ENCODE assay signal across 1 cellular context in the genomic region with DNA sequence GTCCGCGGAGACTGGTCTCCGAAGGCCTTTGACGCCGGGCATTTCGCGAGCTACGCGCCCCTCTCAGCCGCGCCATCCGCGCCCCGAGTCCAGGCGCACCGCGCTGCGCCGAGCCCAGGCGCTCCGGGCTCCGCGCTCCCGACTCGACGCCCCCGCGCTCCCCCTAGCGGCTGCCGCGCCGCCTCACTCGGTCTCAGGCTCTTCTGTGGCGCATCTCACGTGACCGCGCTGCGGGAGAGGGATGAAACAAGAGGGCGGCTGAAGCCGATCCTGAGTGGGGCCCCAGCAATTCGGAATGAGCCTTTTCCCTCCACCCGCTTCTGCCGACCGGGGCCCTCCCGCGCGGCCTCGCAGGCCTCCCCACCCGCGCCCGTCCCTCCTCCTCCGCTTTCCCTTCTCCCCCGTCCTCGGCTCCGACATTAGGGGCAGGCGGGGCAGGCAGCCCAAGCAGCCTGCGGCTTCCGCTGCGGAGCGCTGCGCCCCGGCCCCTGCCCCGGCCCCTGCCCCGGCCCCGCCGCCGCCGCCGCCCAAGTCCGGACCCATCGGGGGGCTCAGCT.
TF ChIP-seq lines count a peak whose summit lies in the region.

No MANE protein-coding gene starts in this region.

TF ChIP-seq in K562, 482 proteins besides CTCF, POLR2A, EP300 and RAD21 (continued from another document and continues in another):
- TF ChIP-seq, protein P1, sequence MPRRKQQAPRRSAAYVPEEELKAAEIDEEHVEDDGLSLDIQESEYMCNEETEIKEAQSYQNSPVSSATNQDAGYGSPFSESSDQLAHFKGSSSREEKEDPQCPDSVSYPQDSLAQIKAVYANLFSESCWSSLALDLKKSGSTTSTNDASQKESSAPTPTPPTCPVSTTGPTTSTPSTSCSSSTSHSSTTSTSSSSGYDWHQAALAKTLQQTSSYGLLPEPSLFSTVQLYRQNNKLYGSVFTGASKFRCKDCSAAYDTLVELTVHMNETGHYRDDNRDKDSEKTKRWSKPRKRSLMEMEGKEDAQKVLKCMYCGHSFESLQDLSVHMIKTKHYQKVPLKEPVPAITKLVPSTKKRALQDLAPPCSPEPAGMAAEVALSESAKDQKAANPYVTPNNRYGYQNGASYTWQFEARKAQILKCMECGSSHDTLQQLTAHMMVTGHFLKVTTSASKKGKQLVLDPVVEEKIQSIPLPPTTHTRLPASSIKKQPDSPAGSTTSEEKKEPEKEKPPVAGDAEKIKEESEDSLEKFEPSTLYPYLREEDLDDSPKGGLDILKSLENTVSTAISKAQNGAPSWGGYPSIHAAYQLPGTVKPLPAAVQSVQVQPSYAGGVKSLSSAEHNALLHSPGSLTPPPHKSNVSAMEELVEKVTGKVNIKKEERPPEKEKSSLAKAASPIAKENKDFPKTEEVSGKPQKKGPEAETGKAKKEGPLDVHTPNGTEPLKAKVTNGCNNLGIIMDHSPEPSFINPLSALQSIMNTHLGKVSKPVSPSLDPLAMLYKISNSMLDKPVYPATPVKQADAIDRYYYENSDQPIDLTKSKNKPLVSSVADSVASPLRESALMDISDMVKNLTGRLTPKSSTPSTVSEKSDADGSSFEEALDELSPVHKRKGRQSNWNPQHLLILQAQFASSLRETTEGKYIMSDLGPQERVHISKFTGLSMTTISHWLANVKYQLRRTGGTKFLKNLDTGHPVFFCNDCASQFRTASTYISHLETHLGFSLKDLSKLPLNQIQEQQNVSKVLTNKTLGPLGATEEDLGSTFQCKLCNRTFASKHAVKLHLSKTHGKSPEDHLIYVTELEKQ (CRISPR knock-in tag; IDR thresholded peaks at IDR 0.05), result no peak
- TF ChIP-seq XRCC4 (IDR thresholded peaks at IDR 0.05; ENCODE audit: extremely low read depth, insufficient read depth, insufficient read length) (no peak), PRPF4 (IDR thresholded peaks at IDR 0.05; ENCODE audit: insufficient read depth, low read depth, low read length, poor library complexity, severe bottlenecking) (no peak), FOXJ2 (tag; IDR thresholded peaks at IDR 0.05) (no peak), ILF3 (IDR thresholded peaks at IDR 0.05; ENCODE audit: borderline replicate concordance) (peak; percentile 64), SP2 (IDR thresholded peaks at IDR 0.05; ENCODE audit: extremely low read depth, low read depth, low read length, poor library complexity, severe bottlenecking) (no peak), NR1H2 (CRISPR knock-in tag; IDR thresholded peaks at IDR 0.05) (no peak), SMARCA5 (IDR thresholded peaks at IDR 0.05) (no peak), SOX6 (IDR thresholded peaks at IDR 0.05) (peak; percentile 63), SP1 (CRISPR knock-in tag; IDR thresholded peaks at IDR 0.05) (no peak), ZNF77 (CRISPR knock-in tag; IDR thresholded peaks at IDR 0.05) (no peak), CHD1 (IDR thresholded peaks at IDR 0.05; ENCODE audit: low read length) (no peak), ZNF316 (IDR thresholded peaks at IDR 0.05) (no peak), NFRKB (IDR thresholded peaks at IDR 0.05; ENCODE audit: low read depth) (no peak), LEF1 (IDR thresholded peaks at IDR 0.05) (0 out of 2 replicates have a peak, but pooled peaks have one; percentile 33), HNRNPK (IDR thresholded peaks at IDR 0.05; ENCODE audit: low read depth, low read length, poor library complexity, severe bottlenecking) (no peak), ARHGAP35 (IDR thresholded peaks at IDR 0.05; ENCODE audit: partially characterized antibody) (no peak), HMGN3 (IDR thresholded peaks at IDR 0.05; ENCODE audit: borderline replicate concordance, extremely low read depth, insufficient read length, low read depth, low read length) (peak; percentile 31), POLR3A (IDR thresholded peaks at IDR 0.05; ENCODE audit: borderline replicate concordance, extremely low read depth, insufficient read depth, insufficient read length) (no peak), C11orf30 (IDR thresholded peaks at IDR 0.05; ENCODE audit: low read depth) (peak; percentile 39), HDAC1 (IDR thresholded peaks at IDR 0.05) (peak in 1 of 2 experiments; percentile 70; a peak in 2 of 4 replicates), ADNP (tag; IDR thresholded peaks at IDR 0.05) (0 out of 2 replicates have a peak, but pooled peaks have one; percentile 42), RCOR1 (IDR thresholded peaks at IDR 0.05; ENCODE audit: borderline replicate concordance in 1 of 2, low read depth in 2 of 2, low read length in 2 of 2) (peak in 1 of 2 experiments; percentile 81; a peak in 1 of 4 replicates), STAT5A (IDR thresholded peaks at IDR 0.05; ENCODE audit: borderline replicate concordance, low read length) (no peak), FIP1L1 (IDR thresholded peaks at IDR 0.05; ENCODE audit: low read depth, low read length, poor library complexity, severe bottlenecking) (peak; percentile 86), GABPA (tag; conservative IDR thresholded peaks at IDR 0.05; ENCODE audit: low read depth) (peak; percentile 69), NR4A1 (CRISPR knock-in tag; IDR thresholded peaks at IDR 0.05) (no peak), NR4A1 (tag; IDR thresholded peaks at IDR 0.05) (no peak), TCF7 (IDR thresholded peaks at IDR 0.05; ENCODE audit: borderline replicate concordance) (peak; percentile 39; the same call in 1 of the 2 replicates), MEF2D (tag; conservative IDR thresholded peaks at IDR 0.05; ENCODE audit: low read depth) (no peak)
- TF ChIP-seq, protein P2, sequence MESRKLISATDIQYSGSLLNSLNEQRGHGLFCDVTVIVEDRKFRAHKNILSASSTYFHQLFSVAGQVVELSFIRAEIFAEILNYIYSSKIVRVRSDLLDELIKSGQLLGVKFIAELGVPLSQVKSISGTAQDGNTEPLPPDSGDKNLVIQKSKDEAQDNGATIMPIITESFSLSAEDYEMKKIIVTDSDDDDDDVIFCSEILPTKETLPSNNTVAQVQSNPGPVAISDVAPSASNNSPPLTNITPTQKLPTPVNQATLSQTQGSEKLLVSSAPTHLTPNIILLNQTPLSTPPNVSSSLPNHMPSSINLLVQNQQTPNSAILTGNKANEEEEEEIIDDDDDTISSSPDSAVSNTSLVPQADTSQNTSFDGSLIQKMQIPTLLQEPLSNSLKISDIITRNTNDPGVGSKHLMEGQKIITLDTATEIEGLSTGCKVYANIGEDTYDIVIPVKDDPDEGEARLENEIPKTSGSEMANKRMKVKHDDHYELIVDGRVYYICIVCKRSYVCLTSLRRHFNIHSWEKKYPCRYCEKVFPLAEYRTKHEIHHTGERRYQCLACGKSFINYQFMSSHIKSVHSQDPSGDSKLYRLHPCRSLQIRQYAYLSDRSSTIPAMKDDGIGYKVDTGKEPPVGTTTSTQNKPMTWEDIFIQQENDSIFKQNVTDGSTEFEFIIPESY (CRISPR knock-in tag; IDR thresholded peaks at IDR 0.05), result no peak
- TF ChIP-seq, protein P3, sequence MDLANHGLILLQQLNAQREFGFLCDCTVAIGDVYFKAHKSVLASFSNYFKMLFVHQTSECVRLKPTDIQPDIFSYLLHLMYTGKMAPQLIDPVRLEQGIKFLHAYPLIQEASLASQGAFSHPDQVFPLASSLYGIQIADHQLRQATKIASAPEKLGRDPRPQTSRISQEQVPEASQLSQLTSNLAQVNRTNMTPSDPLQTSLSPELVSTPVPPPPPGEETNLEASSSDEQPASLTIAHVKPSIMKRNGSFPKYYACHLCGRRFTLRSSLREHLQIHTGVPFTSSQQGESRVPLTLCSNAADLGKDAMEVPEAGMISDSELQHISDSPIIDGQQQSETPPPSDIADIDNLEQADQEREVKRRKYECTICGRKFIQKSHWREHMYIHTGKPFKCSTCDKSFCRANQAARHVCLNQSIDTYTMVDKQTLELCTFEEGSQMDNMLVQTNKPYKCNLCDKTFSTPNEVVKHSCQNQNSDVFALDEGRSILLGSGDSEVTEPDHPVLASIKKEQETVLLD (IDR thresholded peaks at IDR 0.05), result no peak
- TF ChIP-seq, protein P4, sequence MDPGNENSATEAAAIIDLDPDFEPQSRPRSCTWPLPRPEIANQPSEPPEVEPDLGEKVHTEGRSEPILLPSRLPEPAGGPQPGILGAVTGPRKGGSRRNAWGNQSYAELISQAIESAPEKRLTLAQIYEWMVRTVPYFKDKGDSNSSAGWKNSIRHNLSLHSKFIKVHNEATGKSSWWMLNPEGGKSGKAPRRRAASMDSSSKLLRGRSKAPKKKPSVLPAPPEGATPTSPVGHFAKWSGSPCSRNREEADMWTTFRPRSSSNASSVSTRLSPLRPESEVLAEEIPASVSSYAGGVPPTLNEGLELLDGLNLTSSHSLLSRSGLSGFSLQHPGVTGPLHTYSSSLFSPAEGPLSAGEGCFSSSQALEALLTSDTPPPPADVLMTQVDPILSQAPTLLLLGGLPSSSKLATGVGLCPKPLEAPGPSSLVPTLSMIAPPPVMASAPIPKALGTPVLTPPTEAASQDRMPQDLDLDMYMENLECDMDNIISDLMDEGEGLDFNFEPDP (CRISPR knock-in tag; IDR thresholded peaks at IDR 0.05), result no peak
- TF ChIP-seq, protein P5, sequence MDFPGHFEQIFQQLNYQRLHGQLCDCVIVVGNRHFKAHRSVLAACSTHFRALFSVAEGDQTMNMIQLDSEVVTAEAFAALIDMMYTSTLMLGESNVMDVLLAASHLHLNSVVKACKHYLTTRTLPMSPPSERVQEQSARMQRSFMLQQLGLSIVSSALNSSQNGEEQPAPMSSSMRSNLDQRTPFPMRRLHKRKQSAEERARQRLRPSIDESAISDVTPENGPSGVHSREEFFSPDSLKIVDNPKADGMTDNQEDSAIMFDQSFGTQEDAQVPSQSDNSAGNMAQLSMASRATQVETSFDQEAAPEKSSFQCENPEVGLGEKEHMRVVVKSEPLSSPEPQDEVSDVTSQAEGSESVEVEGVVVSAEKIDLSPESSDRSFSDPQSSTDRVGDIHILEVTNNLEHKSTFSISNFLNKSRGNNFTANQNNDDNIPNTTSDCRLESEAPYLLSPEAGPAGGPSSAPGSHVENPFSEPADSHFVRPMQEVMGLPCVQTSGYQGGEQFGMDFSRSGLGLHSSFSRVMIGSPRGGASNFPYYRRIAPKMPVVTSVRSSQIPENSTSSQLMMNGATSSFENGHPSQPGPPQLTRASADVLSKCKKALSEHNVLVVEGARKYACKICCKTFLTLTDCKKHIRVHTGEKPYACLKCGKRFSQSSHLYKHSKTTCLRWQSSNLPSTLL (IDR thresholded peaks at IDR 0.05), result no peak
- TF ChIP-seq, protein P6, sequence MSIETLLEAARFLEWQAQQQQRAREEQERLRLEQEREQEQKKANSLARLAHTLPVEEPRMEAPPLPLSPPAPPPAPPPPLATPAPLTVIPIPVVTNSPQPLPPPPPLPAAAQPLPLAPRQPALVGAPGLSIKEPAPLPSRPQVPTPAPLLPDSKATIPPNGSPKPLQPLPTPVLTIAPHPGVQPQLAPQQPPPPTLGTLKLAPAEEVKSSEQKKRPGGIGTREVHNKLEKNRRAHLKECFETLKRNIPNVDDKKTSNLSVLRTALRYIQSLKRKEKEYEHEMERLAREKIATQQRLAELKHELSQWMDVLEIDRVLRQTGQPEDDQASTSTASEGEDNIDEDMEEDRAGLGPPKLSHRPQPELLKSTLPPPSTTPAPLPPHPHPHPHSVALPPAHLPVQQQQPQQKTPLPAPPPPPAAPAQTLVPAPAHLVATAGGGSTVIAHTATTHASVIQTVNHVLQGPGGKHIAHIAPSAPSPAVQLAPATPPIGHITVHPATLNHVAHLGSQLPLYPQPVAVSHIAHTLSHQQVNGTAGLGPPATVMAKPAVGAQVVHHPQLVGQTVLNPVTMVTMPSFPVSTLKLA (conservative IDR thresholded peaks at IDR 0.05), result peak in 1 of 2 experiments; percentile 54; a peak in 2 of 4 replicates
- TF ChIP-seq, protein P7, sequence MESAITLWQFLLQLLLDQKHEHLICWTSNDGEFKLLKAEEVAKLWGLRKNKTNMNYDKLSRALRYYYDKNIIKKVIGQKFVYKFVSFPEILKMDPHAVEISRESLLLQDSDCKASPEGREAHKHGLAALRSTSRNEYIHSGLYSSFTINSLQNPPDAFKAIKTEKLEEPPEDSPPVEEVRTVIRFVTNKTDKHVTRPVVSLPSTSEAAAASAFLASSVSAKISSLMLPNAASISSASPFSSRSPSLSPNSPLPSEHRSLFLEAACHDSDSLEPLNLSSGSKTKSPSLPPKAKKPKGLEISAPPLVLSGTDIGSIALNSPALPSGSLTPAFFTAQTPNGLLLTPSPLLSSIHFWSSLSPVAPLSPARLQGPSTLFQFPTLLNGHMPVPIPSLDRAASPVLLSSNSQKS (CRISPR knock-in tag; IDR thresholded peaks at IDR 0.05), result no peak
- TF ChIP-seq, protein P8, sequence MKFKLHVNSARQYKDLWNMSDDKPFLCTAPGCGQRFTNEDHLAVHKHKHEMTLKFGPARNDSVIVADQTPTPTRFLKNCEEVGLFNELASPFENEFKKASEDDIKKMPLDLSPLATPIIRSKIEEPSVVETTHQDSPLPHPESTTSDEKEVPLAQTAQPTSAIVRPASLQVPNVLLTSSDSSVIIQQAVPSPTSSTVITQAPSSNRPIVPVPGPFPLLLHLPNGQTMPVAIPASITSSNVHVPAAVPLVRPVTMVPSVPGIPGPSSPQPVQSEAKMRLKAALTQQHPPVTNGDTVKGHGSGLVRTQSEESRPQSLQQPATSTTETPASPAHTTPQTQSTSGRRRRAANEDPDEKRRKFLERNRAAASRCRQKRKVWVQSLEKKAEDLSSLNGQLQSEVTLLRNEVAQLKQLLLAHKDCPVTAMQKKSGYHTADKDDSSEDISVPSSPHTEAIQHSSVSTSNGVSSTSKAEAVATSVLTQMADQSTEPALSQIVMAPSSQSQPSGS (CRISPR knock-in tag; IDR thresholded peaks at IDR 0.05), result no peak
- TF ChIP-seq, protein P9, sequence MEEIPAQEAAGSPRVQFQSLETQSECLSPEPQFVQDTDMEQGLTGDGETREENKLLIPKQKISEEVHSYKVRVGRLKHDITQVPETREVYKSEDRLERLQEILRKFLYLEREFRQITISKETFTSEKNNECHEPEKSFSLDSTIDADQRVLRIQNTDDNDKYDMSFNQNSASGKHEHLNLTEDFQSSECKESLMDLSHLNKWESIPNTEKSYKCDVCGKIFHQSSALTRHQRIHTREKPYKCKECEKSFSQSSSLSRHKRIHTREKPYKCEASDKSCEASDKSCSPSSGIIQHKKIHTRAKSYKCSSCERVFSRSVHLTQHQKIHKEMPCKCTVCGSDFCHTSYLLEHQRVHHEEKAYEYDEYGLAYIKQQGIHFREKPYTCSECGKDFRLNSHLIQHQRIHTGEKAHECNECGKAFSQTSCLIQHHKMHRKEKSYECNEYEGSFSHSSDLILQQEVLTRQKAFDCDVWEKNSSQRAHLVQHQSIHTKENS (CRISPR knock-in tag; IDR thresholded peaks at IDR 0.05), result no peak
- TF ChIP-seq, protein P10, sequence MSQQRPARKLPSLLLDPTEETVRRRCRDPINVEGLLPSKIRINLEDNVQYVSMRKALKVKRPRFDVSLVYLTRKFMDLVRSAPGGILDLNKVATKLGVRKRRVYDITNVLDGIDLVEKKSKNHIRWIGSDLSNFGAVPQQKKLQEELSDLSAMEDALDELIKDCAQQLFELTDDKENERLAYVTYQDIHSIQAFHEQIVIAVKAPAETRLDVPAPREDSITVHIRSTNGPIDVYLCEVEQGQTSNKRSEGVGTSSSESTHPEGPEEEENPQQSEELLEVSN (IDR thresholded peaks at IDR 0.05; ENCODE audit: borderline replicate concordance in 1 of 2, extremely low read depth in 1 of 2, insufficient read depth in 1 of 2, insufficient read length in 1 of 2, low read depth in 1 of 2, low read length in 1 of 2, poor library complexity in 1 of 2, severe bottlenecking in 1 of 2), result peak; percentile 60 to 87
- TF ChIP-seq, protein P11, sequence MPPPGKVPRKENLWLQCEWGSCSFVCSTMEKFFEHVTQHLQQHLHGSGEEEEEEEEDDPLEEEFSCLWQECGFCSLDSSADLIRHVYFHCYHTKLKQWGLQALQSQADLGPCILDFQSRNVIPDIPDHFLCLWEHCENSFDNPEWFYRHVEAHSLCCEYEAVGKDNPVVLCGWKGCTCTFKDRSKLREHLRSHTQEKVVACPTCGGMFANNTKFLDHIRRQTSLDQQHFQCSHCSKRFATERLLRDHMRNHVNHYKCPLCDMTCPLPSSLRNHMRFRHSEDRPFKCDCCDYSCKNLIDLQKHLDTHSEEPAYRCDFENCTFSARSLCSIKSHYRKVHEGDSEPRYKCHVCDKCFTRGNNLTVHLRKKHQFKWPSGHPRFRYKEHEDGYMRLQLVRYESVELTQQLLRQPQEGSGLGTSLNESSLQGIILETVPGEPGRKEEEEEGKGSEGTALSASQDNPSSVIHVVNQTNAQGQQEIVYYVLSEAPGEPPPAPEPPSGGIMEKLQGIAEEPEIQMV (tag; conservative IDR thresholded peaks at IDR 0.05; ENCODE audit: low read depth), result no peak
